In the genomic region with DNA sequence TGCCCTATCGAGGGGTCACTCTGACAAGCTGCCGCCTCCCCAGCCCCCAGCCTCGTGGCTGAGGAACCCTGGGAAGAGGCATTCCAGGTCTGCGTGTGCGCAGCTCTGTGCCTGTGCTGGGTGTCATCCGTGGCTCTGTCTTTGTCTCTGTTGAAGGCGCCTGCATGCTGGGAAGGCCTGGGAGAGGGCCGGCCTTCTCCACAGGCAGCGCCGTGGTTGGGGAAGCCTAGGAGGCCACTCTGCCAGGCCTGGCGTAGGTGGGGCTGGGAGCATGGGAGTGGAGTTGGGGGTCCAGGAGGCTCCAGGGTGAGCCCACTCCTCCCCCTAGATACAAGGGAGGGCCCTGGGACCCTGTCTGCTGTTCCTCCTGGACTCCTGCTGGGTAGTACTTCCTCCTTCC, we compare ENCODE assay signal across 2 cellular contexts.
TF ChIP-seq lines count a peak whose summit lies in the region.

No MANE protein-coding gene starts in this region.

TF ChIP-seq in Ishikawa, 13 proteins besides CTCF, POLR2A, EP300 and RAD21:
- TF ChIP-seq CEBPB (IDR thresholded peaks at IDR 0.05) (no peak), TAF1 (IDR thresholded peaks at IDR 0.05; ENCODE audit: low read depth) (no peak), ZBTB7A (IDR thresholded peaks at IDR 0.05; ENCODE audit: low read depth) (peak; percentile 50; the same call in 1 of the 2 replicates), EGR1 (IDR thresholded peaks at IDR 0.05) (no peak), CREB1 (IDR thresholded peaks at IDR 0.05; ENCODE audit: low read depth) (no peak), YY1 (IDR thresholded peaks at IDR 0.05; ENCODE audit: low read depth) (no peak), NFIC (IDR thresholded peaks at IDR 0.05) (no peak), FOXM1 (IDR thresholded peaks at IDR 0.05; ENCODE audit: borderline replicate concordance, low read depth) (no peak), TCF12 (IDR thresholded peaks at IDR 0.05; ENCODE audit: low read depth) (peak; percentile 48), TEAD4 (IDR thresholded peaks at IDR 0.05) (peak; percentile 4; the same call in 1 of the 2 replicates), REST (IDR thresholded peaks at IDR 0.05; ENCODE audit: low read depth) (no peak), MAX (IDR thresholded peaks at IDR 0.05) (peak; percentile 48)
- TF ChIP-seq, protein P1, sequence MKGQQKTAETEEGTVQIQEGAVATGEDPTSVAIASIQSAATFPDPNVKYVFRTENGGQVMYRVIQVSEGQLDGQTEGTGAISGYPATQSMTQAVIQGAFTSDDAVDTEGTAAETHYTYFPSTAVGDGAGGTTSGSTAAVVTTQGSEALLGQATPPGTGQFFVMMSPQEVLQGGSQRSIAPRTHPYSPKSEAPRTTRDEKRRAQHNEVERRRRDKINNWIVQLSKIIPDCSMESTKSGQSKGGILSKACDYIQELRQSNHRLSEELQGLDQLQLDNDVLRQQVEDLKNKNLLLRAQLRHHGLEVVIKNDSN (IDR thresholded peaks at IDR 0.05): no peak

TF ChIP-seq in K562, 482 proteins besides CTCF, POLR2A, EP300 and RAD21:
- TF ChIP-seq ZNF512 (tag; IDR thresholded peaks at IDR 0.05) (no peak), TFE3 (CRISPR knock-in tag; IDR thresholded peaks at IDR 0.05) (no peak), ZNF778 (CRISPR knock-in tag; IDR thresholded peaks at IDR 0.05) (no peak), ZNF184 (CRISPR knock-in tag; IDR thresholded peaks at IDR 0.05) (no peak)
- TF ChIP-seq, protein P2, sequence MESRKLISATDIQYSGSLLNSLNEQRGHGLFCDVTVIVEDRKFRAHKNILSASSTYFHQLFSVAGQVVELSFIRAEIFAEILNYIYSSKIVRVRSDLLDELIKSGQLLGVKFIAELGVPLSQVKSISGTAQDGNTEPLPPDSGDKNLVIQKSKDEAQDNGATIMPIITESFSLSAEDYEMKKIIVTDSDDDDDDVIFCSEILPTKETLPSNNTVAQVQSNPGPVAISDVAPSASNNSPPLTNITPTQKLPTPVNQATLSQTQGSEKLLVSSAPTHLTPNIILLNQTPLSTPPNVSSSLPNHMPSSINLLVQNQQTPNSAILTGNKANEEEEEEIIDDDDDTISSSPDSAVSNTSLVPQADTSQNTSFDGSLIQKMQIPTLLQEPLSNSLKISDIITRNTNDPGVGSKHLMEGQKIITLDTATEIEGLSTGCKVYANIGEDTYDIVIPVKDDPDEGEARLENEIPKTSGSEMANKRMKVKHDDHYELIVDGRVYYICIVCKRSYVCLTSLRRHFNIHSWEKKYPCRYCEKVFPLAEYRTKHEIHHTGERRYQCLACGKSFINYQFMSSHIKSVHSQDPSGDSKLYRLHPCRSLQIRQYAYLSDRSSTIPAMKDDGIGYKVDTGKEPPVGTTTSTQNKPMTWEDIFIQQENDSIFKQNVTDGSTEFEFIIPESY (CRISPR knock-in tag; IDR thresholded peaks at IDR 0.05): peak; percentile 98
